24 cellular contexts compared by ENCODE assay signal in the genomic region with DNA sequence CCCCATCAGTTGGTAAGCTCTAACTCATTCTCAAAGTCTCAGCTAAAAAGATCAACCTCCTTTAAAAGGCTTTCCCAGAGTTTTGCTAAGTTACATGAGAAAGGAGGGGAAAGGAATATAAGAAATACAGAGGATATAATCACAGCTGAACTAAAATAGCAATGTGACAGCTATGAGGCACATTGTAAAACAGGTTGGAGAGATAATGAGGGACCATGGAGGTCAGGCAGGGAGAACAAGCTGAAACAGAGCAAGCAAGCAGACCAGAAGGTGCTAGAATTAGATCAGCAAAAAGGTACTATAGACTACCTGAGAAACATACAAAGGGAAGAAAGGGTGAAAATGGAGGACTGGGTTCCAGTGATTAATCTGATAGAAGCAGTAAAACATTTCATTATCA. TPM values are rescaled to one million over a fixed set of nuclear protein-coding genes. Genes with fewer than 3 reads are reported as not detected.
DNase-seq lines count a peak whose midpoint lies in the region; ATAC-seq, FAIRE-seq and TF ChIP-seq lines count a peak whose summit lies in the region.
"Had no signal": no experiment of that assay in that cellular context is flagged by ENCODE, and none has a peak within 500 bp of the region (broad histone marks: within the 10 kb centered on the region; RNA-seq: fewer than 3 reads in every experiment).

No MANE protein-coding gene starts in this region.

- H3K36me3 Mint-ChIP-seq in GM23338 (ENCODE audit: low read depth) = no peaks in the 10 kb centered on the region; the same call in 2 of the 3 replicates

- H3K27ac Mint-ChIP-seq in GM23338 = peak overlapping the region; percentile 10; the same call in 1 of the 2 replicates
- H3K27ac Mint-ChIP-seq: CD14-positive monocyte had no signal

- DNase-seq in Right ventricle myocardium inferior (ENCODE audit: missing footprints) = no peak
- no peak for DNase-seq in left ventricle myocardium inferior
- no peak for DNase-seq in heart left ventricle
- no peak for DNase-seq in cardiac septum (ENCODE audit: low spot score)
- no peak for DNase-seq in D721Med (ENCODE audit: insufficient read length, low spot score)
- DNase-seq in GM23338 (ENCODE audit: low spot score) = no peak
- no peak for DNase-seq in activated effector memory CD4-positive, alpha-beta T cell treated with anti-CD3 and anti-CD28 coated beads, Interleukin-2, amount 50 U/mL, for 16 hours
- no peak for DNase-seq in T1000 (lab: John Stamatoyannopoulos, UW)
- DNase-seq: 8988T; ACHN; BE2C; C1 segment of cervical spinal cord; CD4-positive, alpha-beta memory T cell; CD4-positive, CD25-positive, alpha-beta regulatory T cell; CD8-positive, alpha-beta memory T cell; COR-L47; DMS79 treated with DMSO at 0.1 percent for 48 hours; GF-D8 had no signal

- H3K4me1 Mint-ChIP-seq in GM23338 = no peaks in the 10 kb centered on the region
- H3K4me1 Mint-ChIP-seq: CD14-positive monocyte had no signal

- ATAC-seq in Right ventricle myocardium inferior (peak; percentile 52), heart left ventricle (peak in 3 of 4 donors; percentile 51 to 71 (median 61)), GM23338 (no peak)

- H3K9me3 ChIP-seq in left ventricle myocardium inferior (replicated peaks) (no peaks in the 10 kb centered on the region), heart left ventricle (no peaks in the 10 kb centered on the region)
- H3K9me3 ChIP-seq: BE2C, BLaER1 had no signal

- no peaks in the 10 kb centered on the region for H3K9me3 Mint-ChIP-seq in GM23338
- H3K9me3 Mint-ChIP-seq: CD4-positive, alpha-beta memory T cell; CD4-positive, CD25-positive, alpha-beta regulatory T cell; CD8-positive, alpha-beta memory T cell had no signal

- peaks cover 2% of the 10 kb centered on the region for H3K27me3 Mint-ChIP-seq in GM23338 (ENCODE audit: insufficient read depth, low read depth, poor library complexity)
- H3K27me3 Mint-ChIP-seq: CD4-positive, alpha-beta memory T cell; CD4-positive, CD25-positive, alpha-beta regulatory T cell; CD8-positive, alpha-beta memory T cell had no signal

- no peaks in the 10 kb centered on the region for H3K9me2 ChIP-seq in GM23338 (ENCODE audit: insufficient read depth)

- FAIRE-seq in D721Med (lab: Jason Lieb, UNC) = peak; percentile 44
- FAIRE-seq: A204.1, GM12891, GM19239 had no signal

- peaks cover 3% of the 10 kb centered on the region for H3K4me1 ChIP-seq in left ventricle myocardium inferior
- H3K4me1 ChIP-seq in heart left ventricle = peaks cover 0 to 3% (median 0%) of the 10 kb centered on the region in 12 donors
- H3K4me1 ChIP-seq in GM23338 (ENCODE audit: insufficient read depth) = no peaks in the 10 kb centered on the region
- H3K4me1 ChIP-seq: BLaER1 had no signal

- intact Hi-C loops in Right ventricle myocardium inferior (cut with DNase I) (no loop called here), left ventricle myocardium inferior (cut with micrococcal nuclease) (no loop called here), heart left ventricle (cut with DNase I) (no loop called here), cardiac septum (cut with DNase I) (no loop called here)

- no peak overlapping the region for H2AFZ ChIP-seq in GM23338

- no peak overlapping the region for H3K4me3 Mint-ChIP-seq in GM23338
- H3K4me3 Mint-ChIP-seq: CD14-positive monocyte; CD4-positive, alpha-beta memory T cell; CD4-positive, CD25-positive, alpha-beta regulatory T cell; CD8-positive, alpha-beta memory T cell had no signal

- H3K27me3 ChIP-seq in left ventricle myocardium inferior (ENCODE audit: low read depth) (no peaks in the 10 kb centered on the region), heart left ventricle (no peaks in the 10 kb centered on the region), GM23338 (ENCODE audit: insufficient read depth) (no peaks in the 10 kb centered on the region)
- H3K27me3 ChIP-seq: BE2C, BLaER1 had no signal

- no peak for TF ChIP-seq POLR2A in heart left ventricle (IDR thresholded peaks at IDR 0.05)

- no peaks in the 10 kb centered on the region for H4K20me1 ChIP-seq in GM23338 (replicated peaks; ENCODE audit: insufficient read depth)
- H4K20me1 ChIP-seq: BLaER1 had no signal

- H3K79me2 ChIP-seq in GM23338 (replicated peaks; ENCODE audit: insufficient read depth) = no peaks in the 10 kb centered on the region

- no peak overlapping the region for H3K4me2 ChIP-seq in GM23338
- H3K4me2 ChIP-seq: BLaER1 had no signal

- no peak for TF ChIP-seq CTCF in left ventricle myocardium inferior (IDR thresholded peaks at IDR 0.05; ENCODE audit: borderline replicate concordance)
- no peak for TF ChIP-seq CTCF in heart left ventricle (IDR thresholded peaks at IDR 0.05)
- TF ChIP-seq CTCF in D721Med (IDR thresholded peaks at IDR 0.05; ENCODE audit: insufficient read depth, missing control alignments) = no peak
- TF ChIP-seq CTCF in GM23338 (conservative IDR thresholded peaks at IDR 0.05; ENCODE audit: low read depth in 2 of 2) = no peak

- H3K27ac ChIP-seq in left ventricle myocardium inferior (replicated peaks) (no peak overlapping the region), heart left ventricle (no peak overlapping the region), GM23338 (ENCODE audit: low read depth) (no peak overlapping the region)
- H3K27ac ChIP-seq: BLaER1 had no signal

- no peaks in the 10 kb centered on the region for H3F3A ChIP-seq in GM23338 (replicated peaks; ENCODE audit: low read depth)

- H3K36me3 ChIP-seq in left ventricle myocardium inferior = peaks cover 16% of the 10 kb centered on the region
- peaks cover 0 to 12% (median 5%) of the 10 kb centered on the region in 9 donors for H3K36me3 ChIP-seq in heart left ventricle
- H3K36me3 ChIP-seq in GM23338 (ENCODE audit: insufficient read depth) = no peaks in the 10 kb centered on the region
- H3K36me3 ChIP-seq: BE2C had no signal

- H3K4me3 ChIP-seq in left ventricle myocardium inferior (no peak overlapping the region), heart left ventricle (no peak overlapping the region), GM23338 (no peak overlapping the region)
- H3K4me3 ChIP-seq: BLaER1 had no signal

TF ChIP-seq in GM23338, 12 proteins besides CTCF, POLR2A, EP300 and RAD21 (continues in another document):
- TF ChIP-seq EZH2 (IDR thresholded peaks at IDR 0.05; ENCODE audit: low read depth, unreplicated experiment) (no peak), ZNF114 (CRISPR knock-in tag; IDR thresholded peaks at IDR 0.05) (no peak), EZH2phosphoT487 (IDR thresholded peaks at IDR 0.05; ENCODE audit: unreplicated experiment) (no peak)
- TF ChIP-seq, protein P1, sequence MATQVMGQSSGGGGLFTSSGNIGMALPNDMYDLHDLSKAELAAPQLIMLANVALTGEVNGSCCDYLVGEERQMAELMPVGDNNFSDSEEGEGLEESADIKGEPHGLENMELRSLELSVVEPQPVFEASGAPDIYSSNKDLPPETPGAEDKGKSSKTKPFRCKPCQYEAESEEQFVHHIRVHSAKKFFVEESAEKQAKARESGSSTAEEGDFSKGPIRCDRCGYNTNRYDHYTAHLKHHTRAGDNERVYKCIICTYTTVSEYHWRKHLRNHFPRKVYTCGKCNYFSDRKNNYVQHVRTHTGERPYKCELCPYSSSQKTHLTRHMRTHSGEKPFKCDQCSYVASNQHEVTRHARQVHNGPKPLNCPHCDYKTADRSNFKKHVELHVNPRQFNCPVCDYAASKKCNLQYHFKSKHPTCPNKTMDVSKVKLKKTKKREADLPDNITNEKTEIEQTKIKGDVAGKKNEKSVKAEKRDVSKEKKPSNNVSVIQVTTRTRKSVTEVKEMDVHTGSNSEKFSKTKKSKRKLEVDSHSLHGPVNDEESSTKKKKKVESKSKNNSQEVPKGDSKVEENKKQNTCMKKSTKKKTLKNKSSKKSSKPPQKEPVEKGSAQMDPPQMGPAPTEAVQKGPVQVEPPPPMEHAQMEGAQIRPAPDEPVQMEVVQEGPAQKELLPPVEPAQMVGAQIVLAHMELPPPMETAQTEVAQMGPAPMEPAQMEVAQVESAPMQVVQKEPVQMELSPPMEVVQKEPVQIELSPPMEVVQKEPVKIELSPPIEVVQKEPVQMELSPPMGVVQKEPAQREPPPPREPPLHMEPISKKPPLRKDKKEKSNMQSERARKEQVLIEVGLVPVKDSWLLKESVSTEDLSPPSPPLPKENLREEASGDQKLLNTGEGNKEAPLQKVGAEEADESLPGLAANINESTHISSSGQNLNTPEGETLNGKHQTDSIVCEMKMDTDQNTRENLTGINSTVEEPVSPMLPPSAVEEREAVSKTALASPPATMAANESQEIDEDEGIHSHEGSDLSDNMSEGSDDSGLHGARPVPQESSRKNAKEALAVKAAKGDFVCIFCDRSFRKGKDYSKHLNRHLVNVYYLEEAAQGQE (IDR thresholded peaks at IDR 0.05; ENCODE audit: unreplicated experiment) = no peak

RNA-seq across cellular contexts. Expression of a gene that starts 28.5 kb away (rescaled TPM):
- 6.0 TPM for total RNA-seq in Right ventricle myocardium inferior
- total RNA-seq in left ventricle myocardium inferior = 7.0 TPM
- total RNA-seq in heart left ventricle = 1 to 10 TPM; 6.8 to 8.5 (median 7.5) TPM
- 1 to 10 TPM; 2.3 to 4.2 TPM for polyA plus RNA-seq in heart left ventricle
- 9.5 TPM for total RNA-seq in cardiac septum
- total RNA-seq in GM23338 (2014; rRNA removed; shearing (Covaris generic)) = 19.4 and 26.7 TPM in 2 replicates
- 11.1 and 12.3 TPM in 2 replicates for polyA plus RNA-seq in GM23338 (2016; fragmentation: Nextera tagmentation; extraction: Ambion mirVana)

RNA-seq across cellular contexts. Expression of a gene that starts 28.8 kb away (rescaled TPM):
- total RNA-seq in Right ventricle myocardium inferior = 1.1 TPM
- total RNA-seq in left ventricle myocardium inferior = 1.2 TPM
- 1 to 10 TPM in 2 of 9 donors, under 1 TPM in 7; 0.39 to 1.6 (median 0.63) TPM for total RNA-seq in heart left ventricle
- polyA plus RNA-seq in heart left ventricle = under 1 TPM; 0.53 to 0.96 TPM
- 0.78 TPM for total RNA-seq in cardiac septum
- 1.3 and 3.5 TPM in 2 replicates for total RNA-seq in GM23338 (2014; rRNA removed; shearing (Covaris generic))
- polyA plus RNA-seq in GM23338 (2016; fragmentation: Nextera tagmentation; extraction: Ambion mirVana) = 1.2 and 1.4 TPM in 2 replicates
- total RNA-seq: A673; CD4-positive, alpha-beta memory T cell; CD4-positive, CD25-positive, alpha-beta regulatory T cell had no signal
- polyA plus RNA-seq: CD4-positive, alpha-beta memory T cell; CD4-positive, CD25-positive, alpha-beta regulatory T cell; CD8-positive, alpha-beta memory T cell had no signal
